8 cellular contexts compared by ENCODE assay signal in the genomic region with DNA sequence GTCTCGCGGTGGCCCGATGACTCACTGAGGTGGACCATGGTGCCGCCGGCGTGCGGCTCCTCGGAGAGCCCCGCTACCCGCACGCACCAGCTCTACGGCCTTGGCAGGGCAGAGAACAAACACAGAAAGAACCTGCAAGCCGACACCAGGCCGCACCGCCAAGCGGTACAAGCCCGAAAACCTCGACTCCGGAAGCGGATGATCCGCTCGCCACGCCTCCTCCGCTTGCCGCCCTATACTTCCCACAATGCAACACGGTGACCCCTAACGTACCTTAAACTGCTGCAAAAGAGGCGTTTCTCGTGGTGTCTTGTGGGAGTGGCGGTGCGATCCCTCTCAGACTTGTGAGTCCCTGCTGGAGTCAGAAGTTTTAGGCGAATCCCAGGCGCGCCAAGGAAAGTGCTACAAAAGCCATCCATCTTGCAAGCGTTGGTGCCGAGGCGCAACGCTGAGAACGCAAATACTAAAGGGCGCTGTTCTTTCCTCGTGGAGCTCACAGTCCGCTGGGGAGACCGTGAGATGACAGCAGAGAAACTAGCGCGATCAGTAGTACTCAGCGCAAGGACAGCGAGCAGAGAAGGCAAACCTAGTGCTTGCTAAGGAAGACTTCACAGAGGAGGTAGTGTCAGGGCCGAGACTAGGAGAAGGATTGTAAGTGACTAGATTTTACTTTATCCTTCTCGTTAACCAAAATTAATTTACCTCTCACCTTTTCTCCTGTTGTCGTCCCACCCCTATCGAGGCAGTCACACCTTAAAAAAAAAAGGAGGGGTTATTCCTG. TPM values are rescaled to one million over a fixed set of nuclear protein-coding genes. Genes with fewer than 3 reads are reported as not detected.
DNase-seq lines count a peak whose midpoint lies in the region; ATAC-seq and TF ChIP-seq lines count a peak whose summit lies in the region.

A gene (minus strand): TSS at position 200 of the 781 bp plus-strand sequence. CDS start 162 bp downstream, at position 38.

- peak; percentile 98 for DNase-seq in DMS53 (lab: John Stamatoyannopoulos, UW)
- DNase-seq in Peyer's patch = peak; percentile 93 to 98 (median 95)
- peak; percentile 94 for DNase-seq in activated T-cell treated with anti-CD3 and anti-CD28 coated beads, Interleukin-2, amount 50 U/mL, for 48 hours
- DNase-seq in esophagus muscularis mucosa (ENCODE audit: extremely low spot score) = peak; percentile 97
- peak; percentile 85 to 89 for DNase-seq in stimulated activated CD8-positive, alpha-beta memory T cell treated with anti-CD3 and anti-CD28 coated beads, Interleukin-7, amount 100 ng/mL, for 4 hours (ENCODE audit: low read depth in 2 of 2)

- peaks cover 28% of the 10 kb centered on the region for H3K4me1 ChIP-seq in KMS-11 (ENCODE audit: low read depth, poor library complexity, severe bottlenecking)
- H3K4me1 ChIP-seq in Peyer's patch = peaks cover 0 to 28% (median 9%) of the 10 kb centered on the region in 4 donors
- peaks cover 24 to 45% (median 37%) of the 10 kb centered on the region in 4 donors for H3K4me1 ChIP-seq in esophagus muscularis mucosa
- H3K4me1 ChIP-seq in muscle layer of duodenum (ENCODE audit: control insufficient read depth in 1 of 2, insufficient read depth in 2 of 2, low read length in 2 of 2) = peaks cover 8 to 28% of the 10 kb centered on the region in 2 donors

- H3K27ac ChIP-seq in KMS-11 = peak within 1 kb of the TSS; percentile 65
- peak within 1 kb of the TSS; percentile 84 to 92 (median 88) for H3K27ac ChIP-seq in Peyer's patch
- H3K27ac ChIP-seq in esophagus muscularis mucosa (replicated peaks in 1 of 4) = peak within 1 kb of the TSS; percentile 85 to 94 (median 90)
- H3K27ac ChIP-seq in muscle layer of duodenum (ENCODE audit: low read length) = peak within 1 kb of the TSS; percentile 98

- no peaks in the 10 kb centered on the region for H3K27me3 ChIP-seq in KMS-11 (ENCODE audit: insufficient read depth, low read depth)
- no peaks in the 10 kb centered on the region for H3K27me3 ChIP-seq in Peyer's patch
- no peaks in the 10 kb centered on the region for H3K27me3 ChIP-seq in esophagus muscularis mucosa
- H3K27me3 ChIP-seq in muscle layer of duodenum (ENCODE audit: low read depth, low read length) = no peaks in the 10 kb centered on the region

- WGBS in esophagus muscularis mucosa = under 1% methylated on average over 30 of the region's 51 CpGs

- TF ChIP-seq EP300 in esophagus muscularis mucosa (IDR thresholded peaks at IDR 0.05) = no peak

- peak within 1 kb of the TSS; percentile 73; the same call in 1 of the 2 replicates for H3K9ac ChIP-seq in KMS-11

- H3K4me2 ChIP-seq in KMS-11 = peak within 1 kb of the TSS; percentile 73

- H3K9me3 ChIP-seq in Peyer's patch = no peaks in the 10 kb centered on the region
- H3K9me3 ChIP-seq in esophagus muscularis mucosa = no peaks in the 10 kb centered on the region
- no peaks in the 10 kb centered on the region for H3K9me3 ChIP-seq in muscle layer of duodenum (ENCODE audit: control insufficient read depth in 1 of 2, low read length in 2 of 2)

- H3K36me3 ChIP-seq in KMS-11 (ENCODE audit: insufficient read depth) (no peaks in the 10 kb centered on the region), Peyer's patch (peaks cover 0 to 21% (median 0%) of the 10 kb centered on the region in 3 donors), esophagus muscularis mucosa (peaks cover 4 to 23% (median 20%) of the 10 kb centered on the region in 4 donors), muscle layer of duodenum (ENCODE audit: control insufficient read depth in 1 of 2, insufficient read depth in 2 of 2, low read length in 2 of 2) (peaks cover 7 to 12% of the 10 kb centered on the region in 2 donors)

- H3K4me3 ChIP-seq in KMS-11 (IDR thresholded peaks at IDR 0.05; ENCODE audit: insufficient read depth, low read depth, low read length) (no peak within 1 kb of the TSS), Peyer's patch (peak within 1 kb of the TSS; percentile 67 to 79 (median 68)), esophagus muscularis mucosa (peak within 1 kb of the TSS; percentile 67 to 94 (median 82)), muscle layer of duodenum (ENCODE audit: low read depth in 1 of 2, low read length in 2 of 2) (peak within 1 kb of the TSS; percentile 85 to 99)

- peak within 1 kb of the TSS; percentile 72 for H2AFZ ChIP-seq in KMS-11 (ENCODE audit: low read depth)

- TF ChIP-seq POLR2A in Peyer's patch (IDR thresholded peaks at IDR 0.05) = peak; percentile 72 to 76
- TF ChIP-seq POLR2A in esophagus muscularis mucosa (IDR thresholded peaks at IDR 0.05; ENCODE audit: low read depth) = peak; percentile 26

- no peaks in the 10 kb centered on the region for H4K20me1 ChIP-seq in KMS-11 (ENCODE audit: insufficient read depth)

- H3K79me2 ChIP-seq in KMS-11 (ENCODE audit: insufficient read depth, low read depth) = peaks cover 36% of the 10 kb centered on the region

- peak; percentile 83 for ATAC-seq in GM21723 (IDR thresholded peaks at IDR 0.05; ENCODE audit: unreplicated experiment)

- intact Hi-C loops in esophagus muscularis mucosa (cut with DNase I) = loop anchor here (5.0 kb wide), 1 partner anchor 160 kb away; a partner anchor contains a TSS

- no peak for TF ChIP-seq CTCF in KMS-11 (conservative IDR thresholded peaks at IDR 0.05; ENCODE audit: low read depth, low read length)
- no peak for TF ChIP-seq CTCF in Peyer's patch (IDR thresholded peaks at IDR 0.05)
- TF ChIP-seq CTCF in esophagus muscularis mucosa (IDR thresholded peaks at IDR 0.05) = peak in 1 of 3 experiments; percentile 25

RNA-seq across cellular contexts. Expression of the gene that starts here (rescaled TPM):
- total RNA-seq in Peyer's patch = 10 to 100 TPM; 39.8 to 69.3 (median 40.1) TPM
- 10 to 100 TPM; 34.5 to 46.1 (median 38.0) TPM for total RNA-seq in esophagus muscularis mucosa
